Comparison of ENCODE assay signal across 9 cellular contexts in the genomic region with DNA sequence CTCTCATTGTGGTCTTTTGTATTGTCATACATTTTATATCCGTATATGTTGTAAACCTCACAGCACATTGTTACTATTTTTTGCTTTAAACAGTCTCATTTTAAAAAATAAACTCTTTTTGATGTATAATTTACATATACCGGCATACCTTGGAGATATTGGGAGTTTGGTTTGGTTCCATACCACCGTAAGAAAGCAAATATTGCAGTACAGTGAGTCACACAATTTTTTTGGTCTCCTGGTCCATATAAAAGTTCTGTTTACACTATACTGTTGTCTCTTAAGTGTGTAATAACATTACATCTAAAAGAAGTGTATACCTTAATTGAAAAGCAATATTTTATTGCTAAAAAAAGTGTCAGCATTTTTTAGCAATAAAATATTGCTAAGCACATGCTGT.
"Had no signal": no experiment of that assay in that cellular context is flagged by ENCODE, and none has a peak within 500 bp of the region (broad histone marks: within the 10 kb centered on the region; RNA-seq: fewer than 3 reads in every experiment).

No MANE protein-coding gene starts in this region.

- DNase-seq: H9, HCEC 1CT, IMR-90, KG1 had no signal

- H3K4me2 ChIP-seq: GM23338 had no signal

- H3K4me3 ChIP-seq: GM23338, K562 had no signal

- FAIRE-seq: H1, H54, HTR-8/SVneo, K562 had no signal

- ATAC-seq: GM23338, K562 had no signal
